Comparison of ENCODE assay signal across 8 cellular contexts in genomic region chr7:27739914-27740448, GRCh38. TPM values are rescaled to one million over a fixed set of nuclear protein-coding genes. Genes with fewer than 3 reads are reported as not detected.
DNase-seq lines count a peak whose midpoint lies in the region; ATAC-seq and TF ChIP-seq lines count a peak whose summit lies in the region.

Gene TAX1BP1, plus strand, starts transcription at chr7:27740162. Its CDS starts 8,363 bp downstream, at chr7:27748525.

- ATAC-seq in effector memory CD8-positive, alpha-beta T cell (replicated peaks), result peak; percentile 88
- peak; percentile 92 for ATAC-seq in memory B cell (ENCODE audit: low read depth)

- peaks cover 21 to 33% of the 10 kb centered on the region in 2 donors for H3K4me1 Mint-ChIP-seq in effector memory CD8-positive, alpha-beta T cell (ENCODE audit: low read depth in 2 of 2)
- H3K4me1 Mint-ChIP-seq in memory B cell, result peaks cover 12% of the 10 kb centered on the region

- DNase-seq in CMK (ENCODE audit: low read depth) (peak; percentile 64), GM20000 (ENCODE audit: low spot score) (peak; percentile 93), HT-29 (ENCODE audit: low spot score) (peak; percentile 98), NOMO-1 (lab: John Stamatoyannopoulos, UW; ENCODE audit: unreplicated experiment in 2 of 2) (peak; percentile 91 to 92), memory B cell (ENCODE audit: low spot score in 2 of 2) (peak; percentile 87 to 92)
- DNase-seq in effector memory CD8-positive, alpha-beta T cell, result peak; percentile 93 to 94 (median 93)
- DNase-seq in stimulated activated CD8-positive, alpha-beta memory T cell treated with anti-CD3 and anti-CD28 coated beads, Interleukin-12 subunit alpha, Interleukin-12 subunit beta, amount 100 ng/mL, for 24 hours (ENCODE audit: extremely low read depth), result peak; percentile 89

- H3K9me3 Mint-ChIP-seq in effector memory CD8-positive, alpha-beta T cell, result no peaks in the 10 kb centered on the region
- H3K9me3 Mint-ChIP-seq in memory B cell, result no peaks in the 10 kb centered on the region

- no peak for TF ChIP-seq CTCF in GM20000 (IDR thresholded peaks at IDR 0.05; ENCODE audit: extremely low read depth, missing control alignments)

- peaks cover 33% of the 10 kb centered on the region for H3K36me3 Mint-ChIP-seq in effector memory CD8-positive, alpha-beta T cell (ENCODE audit: insufficient read depth)
- peaks cover 4% of the 10 kb centered on the region for H3K36me3 Mint-ChIP-seq in memory B cell

- no peaks in the 10 kb centered on the region for H3K27me3 Mint-ChIP-seq in effector memory CD8-positive, alpha-beta T cell
- H3K27me3 Mint-ChIP-seq in memory B cell, result no peaks in the 10 kb centered on the region

- CTCF ChIA-PET in activated CD8-positive, alpha-beta memory T cell treated with anti-CD3 and anti-CD28 coated beads for 36 hours (lab: Charles Lee), result interaction anchor here (1.5 kb wide), 1 partner anchor 77 kb away, joined by 4 read pairs; the partner anchor contains the start of gene HIBADH

- H3K4me3 Mint-ChIP-seq in effector memory CD8-positive, alpha-beta T cell, result peak within 1 kb of the TSS; percentile 87 to 98
- peak within 1 kb of the TSS; percentile 98 for H3K4me3 Mint-ChIP-seq in memory B cell

- POLR2A ChIA-PET in activated CD8-positive, alpha-beta memory T cell treated with anti-CD3 and anti-CD28 coated beads for 36 hours (lab: Charles Lee), result interaction anchor here (0.5 to 2.5 kb wide), 3 partner anchors 59 to 79 kb away, joined by 3 to 16 read pairs (median 5); partner anchors contain the start of gene HIBADH

- H3K27ac Mint-ChIP-seq in effector memory CD8-positive, alpha-beta T cell, result peak within 1 kb of the TSS; percentile 94 to 100
- peak within 1 kb of the TSS; percentile 98 for H3K27ac Mint-ChIP-seq in memory B cell

RNA-seq across cellular contexts. Expression of gene TAX1BP1, which starts in this region (rescaled TPM):
- 33.0 and 33.8 TPM in 2 replicates for total RNA-seq in HT-29 (2014; rRNA removed; shearing (Covaris generic))
- total RNA-seq in activated CD8-positive, alpha-beta memory T cell treated with anti-CD3 and anti-CD28 coated beads for 36 hours, result 10 to 100 TPM; 85.3 to 85.6 TPM

Comparison
In these comparisons a context has a peak if more than half of its experiments do, and no peak if none do; other contexts are left out.
1. Peak in every context shown above with its lines: DNase-seq and ATAC-seq.